ENCODE assay signal across 1 cellular context in the genomic region with DNA sequence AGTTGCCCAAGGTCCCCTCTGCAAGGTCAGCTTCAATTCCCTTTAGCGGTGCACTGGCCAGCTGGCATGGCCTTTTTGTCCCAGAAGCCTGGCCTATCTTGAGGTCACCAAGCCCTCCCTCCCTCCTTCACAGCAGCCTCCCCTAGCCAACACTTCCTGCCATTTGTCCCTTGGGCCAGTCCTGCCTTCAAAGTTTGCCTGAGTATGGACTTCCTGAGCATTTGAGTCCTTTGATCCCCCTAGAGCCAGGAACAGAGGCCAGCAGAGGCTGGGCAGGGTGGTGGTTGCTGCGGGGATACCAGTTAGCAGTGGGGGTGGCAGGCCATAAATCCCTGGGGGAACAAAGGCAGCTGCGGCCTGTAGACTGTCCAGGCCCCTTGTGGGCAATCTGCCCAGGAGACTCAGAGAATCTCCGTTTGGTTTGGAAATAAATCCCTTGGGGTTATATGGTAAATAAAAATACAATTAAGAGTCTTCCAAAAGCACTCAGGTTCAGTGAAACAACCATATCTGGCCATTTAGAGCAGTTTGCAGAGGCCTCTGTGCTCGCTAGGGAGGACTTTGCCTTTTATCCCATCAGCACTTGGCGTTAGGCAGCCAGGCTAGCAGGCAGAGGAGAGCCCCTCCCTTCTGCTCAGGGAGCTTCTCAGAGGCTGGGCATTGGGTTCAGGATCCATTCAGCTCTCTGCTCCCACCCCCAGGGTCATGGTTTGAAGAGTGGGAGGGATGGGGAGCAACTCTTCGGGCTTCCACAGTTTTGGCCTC.
TF ChIP-seq lines count a peak whose summit lies in the region.

No MANE protein-coding gene starts in this region.

TF ChIP-seq in HepG2, 621 proteins besides CTCF, POLR2A, EP300 and RAD21 (continued from another document and continues in another):
- no peak for TF ChIP-seq MBNL3 (CRISPR knock-in tag; conservative IDR thresholded peaks at IDR 0.05)
- no peak for TF ChIP-seq BORCS8-MEF2B (CRISPR knock-in tag; IDR thresholded peaks at IDR 0.05)
- no peak for TF ChIP-seq NR2C2 (CRISPR knock-in tag; IDR thresholded peaks at IDR 0.05; ENCODE audit: borderline replicate concordance)
- TF ChIP-seq XRCC5 (optimal IDR thresholded peaks at IDR 0.05; ENCODE audit: low read length): no peak
- TF ChIP-seq ZNF678 (CRISPR knock-in tag; IDR thresholded peaks at IDR 0.05): no peak
- TF ChIP-seq ATAD3A (CRISPR knock-in tag; IDR thresholded peaks at IDR 0.05): no peak
- no peak for TF ChIP-seq ZNF878 (CRISPR knock-in tag; IDR thresholded peaks at IDR 0.05)
- TF ChIP-seq ZNF180 (CRISPR knock-in tag; IDR thresholded peaks at IDR 0.05; ENCODE audit: borderline replicate concordance, low read depth): no peak
- TF ChIP-seq, protein P1, sequence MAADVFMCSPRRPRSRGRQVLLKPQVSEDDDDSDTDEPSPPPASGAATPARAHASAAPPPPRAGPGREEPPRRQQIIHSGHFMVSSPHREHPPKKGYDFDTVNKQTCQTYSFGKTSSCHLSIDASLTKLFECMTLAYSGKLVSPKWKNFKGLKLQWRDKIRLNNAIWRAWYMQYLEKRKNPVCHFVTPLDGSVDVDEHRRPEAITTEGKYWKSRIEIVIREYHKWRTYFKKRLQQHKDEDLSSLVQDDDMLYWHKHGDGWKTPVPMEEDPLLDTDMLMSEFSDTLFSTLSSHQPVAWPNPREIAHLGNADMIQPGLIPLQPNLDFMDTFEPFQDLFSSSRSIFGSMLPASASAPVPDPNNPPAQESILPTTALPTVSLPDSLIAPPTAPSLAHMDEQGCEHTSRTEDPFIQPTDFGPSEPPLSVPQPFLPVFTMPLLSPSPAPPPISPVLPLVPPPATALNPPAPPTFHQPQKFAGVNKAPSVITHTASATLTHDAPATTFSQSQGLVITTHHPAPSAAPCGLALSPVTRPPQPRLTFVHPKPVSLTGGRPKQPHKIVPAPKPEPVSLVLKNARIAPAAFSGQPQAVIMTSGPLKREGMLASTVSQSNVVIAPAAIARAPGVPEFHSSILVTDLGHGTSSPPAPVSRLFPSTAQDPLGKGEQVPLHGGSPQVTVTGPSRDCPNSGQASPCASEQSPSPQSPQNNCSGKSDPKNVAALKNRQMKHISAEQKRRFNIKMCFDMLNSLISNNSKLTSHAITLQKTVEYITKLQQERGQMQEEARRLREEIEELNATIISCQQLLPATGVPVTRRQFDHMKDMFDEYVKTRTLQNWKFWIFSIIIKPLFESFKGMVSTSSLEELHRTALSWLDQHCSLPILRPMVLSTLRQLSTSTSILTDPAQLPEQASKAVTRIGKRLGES (CRISPR knock-in tag; IDR thresholded peaks at IDR 0.05; ENCODE audit: borderline replicate concordance): no peak
- no peak for TF ChIP-seq REXO4 (CRISPR knock-in tag; IDR thresholded peaks at IDR 0.05; ENCODE audit: borderline replicate concordance)
- no peak for TF ChIP-seq PRMT3 (CRISPR knock-in tag; IDR thresholded peaks at IDR 0.05; ENCODE audit: borderline replicate concordance, low read depth)
- TF ChIP-seq ZNF607 (CRISPR knock-in tag; IDR thresholded peaks at IDR 0.05; ENCODE audit: borderline replicate concordance): peak; percentile 55; the same call in 1 of the 2 replicates
- no peak for TF ChIP-seq ZNF816 (CRISPR knock-in tag; IDR thresholded peaks at IDR 0.05; ENCODE audit: borderline replicate concordance)
- no peak for TF ChIP-seq DNMT3B (CRISPR knock-in tag; conservative IDR thresholded peaks at IDR 0.05)
- peak; percentile 86 for TF ChIP-seq ZFY (CRISPR knock-in tag; IDR thresholded peaks at IDR 0.05)
- no peak for TF ChIP-seq MYC (CRISPR knock-in tag; IDR thresholded peaks at IDR 0.05; ENCODE audit: borderline replicate concordance)
- TF ChIP-seq, protein P2, sequence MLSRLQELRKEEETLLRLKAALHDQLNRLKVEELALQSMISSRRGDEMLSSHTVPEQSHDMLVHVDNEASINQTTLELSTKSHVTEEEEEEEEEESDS (CRISPR knock-in tag; IDR thresholded peaks at IDR 0.05; ENCODE audit: borderline replicate concordance): no peak
- 0 out of 2 replicates have a peak, but pooled peaks have one; percentile 40 for TF ChIP-seq ZNF317 (CRISPR knock-in tag; IDR thresholded peaks at IDR 0.05)
- TF ChIP-seq ZNF496 (CRISPR knock-in tag; IDR thresholded peaks at IDR 0.05; ENCODE audit: insufficient replicate concordance): no peak
- TF ChIP-seq, protein P3, sequence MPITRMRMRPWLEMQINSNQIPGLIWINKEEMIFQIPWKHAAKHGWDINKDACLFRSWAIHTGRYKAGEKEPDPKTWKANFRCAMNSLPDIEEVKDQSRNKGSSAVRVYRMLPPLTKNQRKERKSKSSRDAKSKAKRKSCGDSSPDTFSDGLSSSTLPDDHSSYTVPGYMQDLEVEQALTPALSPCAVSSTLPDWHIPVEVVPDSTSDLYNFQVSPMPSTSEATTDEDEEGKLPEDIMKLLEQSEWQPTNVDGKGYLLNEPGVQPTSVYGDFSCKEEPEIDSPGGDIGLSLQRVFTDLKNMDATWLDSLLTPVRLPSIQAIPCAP (CRISPR knock-in tag; IDR thresholded peaks at IDR 0.05; ENCODE audit: low read depth): no peak
- no peak for TF ChIP-seq HOXD1 (CRISPR knock-in tag; IDR thresholded peaks at IDR 0.05)
- no peak for TF ChIP-seq ATF7 (IDR thresholded peaks at IDR 0.05)
- TF ChIP-seq ATF7 (CRISPR knock-in tag; IDR thresholded peaks at IDR 0.05): no peak
- TF ChIP-seq, protein P4, sequence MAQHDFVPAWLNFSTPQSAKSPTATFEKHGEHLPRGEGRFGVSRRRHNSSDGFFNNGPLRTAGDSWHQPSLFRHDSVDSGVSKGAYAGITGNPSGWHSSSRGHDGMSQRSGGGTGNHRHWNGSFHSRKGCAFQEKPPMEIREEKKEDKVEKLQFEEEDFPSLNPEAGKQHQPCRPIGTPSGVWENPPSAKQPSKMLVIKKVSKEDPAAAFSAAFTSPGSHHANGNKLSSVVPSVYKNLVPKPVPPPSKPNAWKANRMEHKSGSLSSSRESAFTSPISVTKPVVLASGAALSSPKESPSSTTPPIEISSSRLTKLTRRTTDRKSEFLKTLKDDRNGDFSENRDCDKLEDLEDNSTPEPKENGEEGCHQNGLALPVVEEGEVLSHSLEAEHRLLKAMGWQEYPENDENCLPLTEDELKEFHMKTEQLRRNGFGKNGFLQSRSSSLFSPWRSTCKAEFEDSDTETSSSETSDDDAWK (CRISPR knock-in tag; IDR thresholded peaks at IDR 0.05): no peak
- TF ChIP-seq, protein P5, sequence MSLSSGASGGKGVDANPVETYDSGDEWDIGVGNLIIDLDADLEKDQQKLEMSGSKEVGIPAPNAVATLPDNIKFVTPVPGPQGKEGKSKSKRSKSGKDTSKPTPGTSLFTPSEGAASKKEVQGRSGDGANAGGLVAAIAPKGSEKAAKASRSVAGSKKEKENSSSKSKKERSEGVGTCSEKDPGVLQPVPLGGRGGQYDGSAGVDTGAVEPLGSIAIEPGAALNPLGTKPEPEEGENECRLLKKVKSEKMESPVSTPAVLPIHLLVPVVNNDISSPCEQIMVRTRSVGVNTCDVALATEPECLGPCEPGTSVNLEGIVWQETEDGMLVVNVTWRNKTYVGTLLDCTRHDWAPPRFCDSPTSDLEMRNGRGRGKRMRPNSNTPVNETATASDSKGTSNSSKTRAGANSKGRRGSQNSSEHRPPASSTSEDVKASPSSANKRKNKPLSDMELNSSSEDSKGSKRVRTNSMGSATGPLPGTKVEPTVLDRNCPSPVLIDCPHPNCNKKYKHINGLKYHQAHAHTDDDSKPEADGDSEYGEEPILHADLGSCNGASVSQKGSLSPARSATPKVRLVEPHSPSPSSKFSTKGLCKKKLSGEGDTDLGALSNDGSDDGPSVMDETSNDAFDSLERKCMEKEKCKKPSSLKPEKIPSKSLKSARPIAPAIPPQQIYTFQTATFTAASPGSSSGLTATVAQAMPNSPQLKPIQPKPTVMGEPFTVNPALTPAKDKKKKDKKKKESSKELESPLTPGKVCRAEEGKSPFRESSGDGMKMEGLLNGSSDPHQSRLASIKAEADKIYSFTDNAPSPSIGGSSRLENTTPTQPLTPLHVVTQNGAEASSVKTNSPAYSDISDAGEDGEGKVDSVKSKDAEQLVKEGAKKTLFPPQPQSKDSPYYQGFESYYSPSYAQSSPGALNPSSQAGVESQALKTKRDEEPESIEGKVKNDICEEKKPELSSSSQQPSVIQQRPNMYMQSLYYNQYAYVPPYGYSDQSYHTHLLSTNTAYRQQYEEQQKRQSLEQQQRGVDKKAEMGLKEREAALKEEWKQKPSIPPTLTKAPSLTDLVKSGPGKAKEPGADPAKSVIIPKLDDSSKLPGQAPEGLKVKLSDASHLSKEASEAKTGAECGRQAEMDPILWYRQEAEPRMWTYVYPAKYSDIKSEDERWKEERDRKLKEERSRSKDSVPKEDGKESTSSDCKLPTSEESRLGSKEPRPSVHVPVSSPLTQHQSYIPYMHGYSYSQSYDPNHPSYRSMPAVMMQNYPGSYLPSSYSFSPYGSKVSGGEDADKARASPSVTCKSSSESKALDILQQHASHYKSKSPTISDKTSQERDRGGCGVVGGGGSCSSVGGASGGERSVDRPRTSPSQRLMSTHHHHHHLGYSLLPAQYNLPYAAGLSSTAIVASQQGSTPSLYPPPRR (CRISPR knock-in tag; IDR thresholded peaks at IDR 0.05; ENCODE audit: borderline replicate concordance): no peak
- TF ChIP-seq, protein P6, sequence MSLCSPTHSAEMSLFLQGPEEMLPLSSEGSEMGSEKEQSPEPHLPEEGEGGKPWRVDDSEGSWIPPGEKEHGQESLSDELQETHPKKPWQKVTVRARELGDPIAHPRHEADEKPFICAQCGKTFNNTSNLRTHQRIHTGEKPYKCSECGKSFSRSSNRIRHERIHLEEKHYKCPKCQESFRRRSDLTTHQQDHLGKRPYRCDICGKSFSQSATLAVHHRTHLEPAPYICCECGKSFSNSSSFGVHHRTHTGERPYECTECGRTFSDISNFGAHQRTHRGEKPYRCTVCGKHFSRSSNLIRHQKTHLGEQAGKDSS (CRISPR knock-in tag; IDR thresholded peaks at IDR 0.05; ENCODE audit: borderline replicate concordance, low read depth): no peak; the same call in 1 of the 2 replicates
- no peak for TF ChIP-seq NCOR1 (IDR thresholded peaks at IDR 0.05; ENCODE audit: borderline replicate concordance, low read length)
- TF ChIP-seq, protein P7, sequence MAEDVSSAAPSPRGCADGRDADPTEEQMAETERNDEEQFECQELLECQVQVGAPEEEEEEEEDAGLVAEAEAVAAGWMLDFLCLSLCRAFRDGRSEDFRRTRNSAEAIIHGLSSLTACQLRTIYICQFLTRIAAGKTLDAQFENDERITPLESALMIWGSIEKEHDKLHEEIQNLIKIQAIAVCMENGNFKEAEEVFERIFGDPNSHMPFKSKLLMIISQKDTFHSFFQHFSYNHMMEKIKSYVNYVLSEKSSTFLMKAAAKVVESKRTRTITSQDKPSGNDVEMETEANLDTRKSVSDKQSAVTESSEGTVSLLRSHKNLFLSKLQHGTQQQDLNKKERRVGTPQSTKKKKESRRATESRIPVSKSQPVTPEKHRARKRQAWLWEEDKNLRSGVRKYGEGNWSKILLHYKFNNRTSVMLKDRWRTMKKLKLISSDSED (CRISPR knock-in tag; IDR thresholded peaks at IDR 0.05): no peak
- no peak for TF ChIP-seq MZF1 (CRISPR knock-in tag; IDR thresholded peaks at IDR 0.05; ENCODE audit: borderline replicate concordance)
- TF ChIP-seq, protein P8, sequence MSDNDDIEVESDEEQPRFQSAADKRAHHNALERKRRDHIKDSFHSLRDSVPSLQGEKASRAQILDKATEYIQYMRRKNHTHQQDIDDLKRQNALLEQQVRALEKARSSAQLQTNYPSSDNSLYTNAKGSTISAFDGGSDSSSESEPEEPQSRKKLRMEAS (IDR thresholded peaks at IDR 0.05): peak; percentile 37; the same call in 1 of the 2 replicates
- TF ChIP-seq ZNF567 (CRISPR knock-in tag; IDR thresholded peaks at IDR 0.05; ENCODE audit: borderline replicate concordance): no peak
- TF ChIP-seq, protein P9, sequence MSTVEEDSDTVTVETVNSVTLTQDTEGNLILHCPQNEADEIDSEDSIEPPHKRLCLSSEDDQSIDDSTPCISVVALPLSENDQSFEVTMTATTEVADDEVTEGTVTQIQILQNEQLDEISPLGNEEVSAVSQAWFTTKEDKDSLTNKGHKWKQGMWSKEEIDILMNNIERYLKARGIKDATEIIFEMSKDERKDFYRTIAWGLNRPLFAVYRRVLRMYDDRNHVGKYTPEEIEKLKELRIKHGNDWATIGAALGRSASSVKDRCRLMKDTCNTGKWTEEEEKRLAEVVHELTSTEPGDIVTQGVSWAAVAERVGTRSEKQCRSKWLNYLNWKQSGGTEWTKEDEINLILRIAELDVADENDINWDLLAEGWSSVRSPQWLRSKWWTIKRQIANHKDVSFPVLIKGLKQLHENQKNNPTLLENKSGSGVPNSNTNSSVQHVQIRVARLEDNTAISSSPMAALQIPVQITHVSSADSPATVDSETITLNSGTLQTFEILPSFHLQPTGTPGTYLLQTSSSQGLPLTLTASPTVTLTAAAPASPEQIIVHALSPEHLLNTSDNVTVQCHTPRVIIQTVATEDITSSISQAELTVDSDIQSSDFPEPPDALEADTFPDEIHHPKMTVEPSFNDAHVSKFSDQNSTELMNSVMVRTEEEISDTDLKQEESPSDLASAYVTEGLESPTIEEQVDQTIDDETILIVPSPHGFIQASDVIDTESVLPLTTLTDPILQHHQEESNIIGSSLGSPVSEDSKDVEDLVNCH (CRISPR knock-in tag; IDR thresholded peaks at IDR 0.05): no peak
- TF ChIP-seq, protein P10, sequence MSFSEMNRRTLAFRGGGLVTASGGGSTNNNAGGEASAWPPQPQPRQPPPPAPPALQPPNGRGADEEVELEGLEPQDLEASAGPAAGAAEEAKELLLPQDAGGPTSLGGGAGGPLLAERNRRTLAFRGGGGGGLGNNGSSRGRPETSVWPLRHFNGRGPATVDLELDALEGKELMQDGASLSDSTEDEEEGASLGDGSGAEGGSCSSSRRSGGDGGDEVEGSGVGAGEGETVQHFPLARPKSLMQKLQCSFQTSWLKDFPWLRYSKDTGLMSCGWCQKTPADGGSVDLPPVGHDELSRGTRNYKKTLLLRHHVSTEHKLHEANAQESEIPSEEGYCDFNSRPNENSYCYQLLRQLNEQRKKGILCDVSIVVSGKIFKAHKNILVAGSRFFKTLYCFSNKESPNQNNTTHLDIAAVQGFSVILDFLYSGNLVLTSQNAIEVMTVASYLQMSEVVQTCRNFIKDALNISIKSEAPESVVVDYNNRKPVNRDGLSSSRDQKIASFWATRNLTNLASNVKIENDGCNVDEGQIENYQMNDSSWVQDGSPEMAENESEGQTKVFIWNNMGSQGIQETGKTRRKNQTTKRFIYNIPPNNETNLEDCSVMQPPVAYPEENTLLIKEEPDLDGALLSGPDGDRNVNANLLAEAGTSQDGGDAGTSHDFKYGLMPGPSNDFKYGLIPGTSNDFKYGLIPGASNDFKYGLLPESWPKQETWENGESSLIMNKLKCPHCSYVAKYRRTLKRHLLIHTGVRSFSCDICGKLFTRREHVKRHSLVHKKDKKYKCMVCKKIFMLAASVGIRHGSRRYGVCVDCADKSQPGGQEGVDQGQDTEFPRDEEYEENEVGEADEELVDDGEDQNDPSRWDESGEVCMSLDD (CRISPR knock-in tag; IDR thresholded peaks at IDR 0.05; ENCODE audit: borderline replicate concordance): no peak
- no peak for TF ChIP-seq JUND (CRISPR knock-in tag; IDR thresholded peaks at IDR 0.05)
- TF ChIP-seq PTBP1 (IDR thresholded peaks at IDR 0.05; ENCODE audit: low read depth, low read length, poor library complexity, severe bottlenecking): no peak
- TF ChIP-seq ZNF790 (CRISPR knock-in tag; IDR thresholded peaks at IDR 0.05; ENCODE audit: borderline replicate concordance): no peak
- TF ChIP-seq ATRX (CRISPR knock-in tag; IDR thresholded peaks at IDR 0.05; ENCODE audit: borderline replicate concordance): no peak
- no peak for TF ChIP-seq ZNF616 (CRISPR knock-in tag; IDR thresholded peaks at IDR 0.05; ENCODE audit: low read depth)
- TF ChIP-seq KDM1A (CRISPR knock-in tag; IDR thresholded peaks at IDR 0.05): no peak
- no peak for TF ChIP-seq SKI (IDR thresholded peaks at IDR 0.05; ENCODE audit: partially characterized antibody)
